In genomic region chr2:225994748-225995405, GRCh38 we compare ENCODE assay signal across 19 cellular contexts.
A peak's percentile ranks its signal among the peaks of the same experiment; 100 is the strongest.
DNase-seq lines count a peak whose midpoint lies in the region; TF ChIP-seq lines count a peak whose summit lies in the region.
"Had no signal": no experiment of that assay in that cellular context is flagged by ENCODE, and none has a peak within 500 bp of the region (broad histone marks: within the 10 kb centered on the region; RNA-seq: fewer than 3 reads in every experiment).

No MANE protein-coding gene starts in this region.

- POLR2A ChIA-PET in CD4-positive, alpha-beta memory T cell (lab: Charles Lee; ENCODE audit: partially characterized antibody) = no interaction called here

- no peak overlapping the region for H3K27ac Mint-ChIP-seq in CD4-positive, alpha-beta memory T cell
- no peak overlapping the region for H3K27ac Mint-ChIP-seq in activated T-cell treated with anti-CD3 and anti-CD28 coated beads, Interleukin-2, amount 50 U/mL, for 24 hours
- H3K27ac Mint-ChIP-seq in progenitor cell of endocrine pancreas = no peak overlapping the region
- H3K27ac Mint-ChIP-seq: activated CD4-positive, alpha-beta memory T cell treated with anti-CD3 and anti-CD28 coated beads for 36 hours; activated naive CD8-positive, alpha-beta T cell had no signal

- intact Hi-C loops in CD4-positive, alpha-beta memory T cell (cut with micrococcal nuclease) = no loop called here

- CTCF ChIA-PET in CD4-positive, alpha-beta memory T cell (lab: Charles Lee; ENCODE audit: partially characterized antibody) = interaction anchor here (1.0 kb wide), 1 partner anchor 15 kb away, joined by 4 read pairs; no protein-coding TSS in a partner anchor

- H3K9me3 Mint-ChIP-seq in CD4-positive, alpha-beta memory T cell = peaks cover 0 to 2% (median 0%) of the 10 kb centered on the region in 8 donors
- H3K9me3 Mint-ChIP-seq in activated T-cell treated with anti-CD3 and anti-CD28 coated beads, Interleukin-2, amount 50 U/mL, for 24 hours = no peaks in the 10 kb centered on the region
- no peaks in the 10 kb centered on the region for H3K9me3 Mint-ChIP-seq in progenitor cell of endocrine pancreas (ENCODE audit: low read depth)
- H3K9me3 Mint-ChIP-seq: activated CD4-positive, alpha-beta memory T cell treated with anti-CD3 and anti-CD28 coated beads for 36 hours; activated T-cell treated with anti-CD3 and anti-CD28 coated beads, Interleukin-2, amount 50 U/mL, for 4 hours had no signal

- no peaks in the 10 kb centered on the region for H3K4me1 Mint-ChIP-seq in CD4-positive, alpha-beta memory T cell
- no peaks in the 10 kb centered on the region for H3K4me1 Mint-ChIP-seq in activated T-cell treated with anti-CD3 and anti-CD28 coated beads, Interleukin-2, amount 50 U/mL, for 24 hours (ENCODE audit: low read depth)
- H3K4me1 Mint-ChIP-seq in progenitor cell of endocrine pancreas (ENCODE audit: low read depth) = no peaks in the 10 kb centered on the region

- H3K27ac ChIP-seq in CD4-positive, alpha-beta memory T cell (ENCODE audit: low read depth, low read length) = no peak overlapping the region
- H3K27ac ChIP-seq: cardiac muscle cell, left lung, ovary had no signal

- H3K36me3 ChIP-seq in CD4-positive, alpha-beta memory T cell (ENCODE audit: insufficient read depth, low read length) = no peaks in the 10 kb centered on the region
- H3K36me3 ChIP-seq: cardiac muscle cell, left lung, ovary had no signal

- H3K27me3 Mint-ChIP-seq in CD4-positive, alpha-beta memory T cell = peaks cover 0 to 2% of the 10 kb centered on the region in 2 donors
- peaks cover 5% of the 10 kb centered on the region for H3K27me3 Mint-ChIP-seq in activated T-cell treated with anti-CD3 and anti-CD28 coated beads, Interleukin-2, amount 50 U/mL, for 24 hours
- no peaks in the 10 kb centered on the region for H3K27me3 Mint-ChIP-seq in progenitor cell of endocrine pancreas
- H3K27me3 Mint-ChIP-seq: activated CD4-positive, alpha-beta memory T cell treated with anti-CD3 and anti-CD28 coated beads for 36 hours had no signal

- TF ChIP-seq CTCF in epithelial cell of esophagus (IDR thresholded peaks at IDR 0.05; ENCODE audit: insufficient read depth, low read depth, low read length, missing control alignments) = no peak
- no peak for TF ChIP-seq CTCF in progenitor cell of endocrine pancreas (IDR thresholded peaks at IDR 0.05; ENCODE audit: unreplicated experiment)

- no peaks in the 10 kb centered on the region for H3K9me3 ChIP-seq in CD4-positive, alpha-beta memory T cell (ENCODE audit: control insufficient read depth in 1 of 2, low read length in 2 of 2)
- H3K9me3 ChIP-seq: left lung, ovary had no signal

- H3K4me3 Mint-ChIP-seq in CD4-positive, alpha-beta memory T cell = no peak overlapping the region
- H3K4me3 Mint-ChIP-seq in activated T-cell treated with anti-CD3 and anti-CD28 coated beads, Interleukin-2, amount 50 U/mL, for 24 hours = no peak overlapping the region
- no peak overlapping the region for H3K4me3 Mint-ChIP-seq in progenitor cell of endocrine pancreas (ENCODE audit: low read depth)
- H3K4me3 Mint-ChIP-seq: activated CD4-positive, alpha-beta memory T cell treated with anti-CD3 and anti-CD28 coated beads for 36 hours; activated naive CD8-positive, alpha-beta T cell; activated T-cell treated with anti-CD3 and anti-CD28 coated beads, Interleukin-2, amount 50 U/mL, for 4 hours had no signal

- no peaks in the 10 kb centered on the region for H3K4me1 ChIP-seq in CD4-positive, alpha-beta memory T cell (ENCODE audit: insufficient read depth, low read length)

- DNase-seq in EL (peak; percentile 73), LHCN-M2 (ENCODE audit: low read depth) (peak; percentile 67), epithelial cell of esophagus (ENCODE audit: low read depth) (peak; percentile 20), myocyte (ENCODE audit: low read depth) (peak; percentile 12), amniotic stem cell (lab: John Stamatoyannopoulos, UW) (no peak), progenitor cell of endocrine pancreas (ENCODE audit: low spot score, unreplicated experiment) (no peak)
- no peak for DNase-seq in CD4-positive, alpha-beta memory T cell
- DNase-seq in activated T-cell treated with anti-CD3 and anti-CD28 coated beads, Interleukin-2, amount 50 U/mL, for 24 hours = no peak
- DNase-seq: activated CD4-positive, alpha-beta memory T cell treated with anti-CD3 and anti-CD28 coated beads for 36 hours; activated T-cell treated with anti-CD3 and anti-CD28 coated beads, Interleukin-2, amount 50 U/mL, for 4 hours; DMS153; left lung; NCI-H1694 treated with DMSO at 0.1 percent for 48 hours; NCI-H446; NK-92 treated with Interleukin-12 subunit alpha and Interleukin-12 subunit beta, amount 100 ng/mL, for 24 hours; ovary had no signal

- no peaks in the 10 kb centered on the region for H3K27me3 ChIP-seq in CD4-positive, alpha-beta memory T cell (ENCODE audit: insufficient read depth, low read length)
- H3K27me3 ChIP-seq: cardiac muscle cell, left lung, ovary had no signal

- no peak overlapping the region for H3K4me3 ChIP-seq in epithelial cell of esophagus (ENCODE audit: low read length)
- no peak overlapping the region for H3K4me3 ChIP-seq in CD4-positive, alpha-beta memory T cell (ENCODE audit: low read length in 2 of 2)
- H3K4me3 ChIP-seq: cardiac muscle cell, left lung, ovary, skin epidermis had no signal

- no peaks in the 10 kb centered on the region for H3K36me3 Mint-ChIP-seq in CD4-positive, alpha-beta memory T cell
- no peaks in the 10 kb centered on the region for H3K36me3 Mint-ChIP-seq in activated T-cell treated with anti-CD3 and anti-CD28 coated beads, Interleukin-2, amount 50 U/mL, for 24 hours (ENCODE audit: low read depth)
- H3K36me3 Mint-ChIP-seq in progenitor cell of endocrine pancreas (ENCODE audit: insufficient read depth) = no peaks in the 10 kb centered on the region
- H3K36me3 Mint-ChIP-seq: activated CD4-positive, alpha-beta memory T cell treated with anti-CD3 and anti-CD28 coated beads for 36 hours; activated naive CD8-positive, alpha-beta T cell had no signal

Comparison
In these comparisons a context has a peak if more than half of its experiments do, and no peak if none do; other contexts are left out.
1. DNase-seq: peak in EL (single experiment), LHCN-M2 (single experiment), epithelial cell of esophagus (single experiment) and myocyte (single experiment); none in amniotic stem cell (single experiment), CD4-positive, alpha-beta memory T cell (0 of 5), activated T-cell treated with anti-CD3 and anti-CD28 coated beads, Interleukin-2, amount 50 U/mL, for 24 hours (single experiment) and progenitor cell of endocrine pancreas (single experiment).